Comparison of ENCODE assay signal across 8 cellular contexts in the genomic region with DNA sequence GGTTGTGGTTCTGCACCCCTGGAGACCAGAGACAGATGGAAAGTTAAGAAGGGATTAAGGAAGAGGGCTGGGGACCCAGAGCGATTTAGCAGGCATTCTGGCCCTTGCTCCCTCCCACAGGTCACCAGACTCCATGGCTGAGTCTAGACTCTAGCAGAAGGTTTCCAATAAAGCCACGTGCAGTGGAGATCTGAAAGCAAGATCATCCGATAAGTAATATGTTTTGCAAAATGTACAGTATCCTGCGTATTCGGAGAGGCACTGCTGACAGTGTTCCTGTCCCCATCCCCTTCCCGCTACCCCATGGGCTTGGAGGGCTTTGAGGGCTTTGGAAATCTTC. TPM values are rescaled to one million over a fixed set of nuclear protein-coding genes. Genes with fewer than 3 reads are reported as not detected.
DNase-seq lines count a peak whose midpoint lies in the region; ATAC-seq and TF ChIP-seq lines count a peak whose summit lies in the region.

No MANE protein-coding gene starts in this region.

- H3K4me2 ChIP-seq in fibroblast of lung (ENCODE audit: extremely low read depth, insufficient read depth, low read length) (no peak overlapping the region), trophoblast cell (ENCODE audit: low read length) (peak overlapping the region; percentile 95)

- H2BK120ac ChIP-seq in trophoblast cell (ENCODE audit: insufficient read depth, low read length, poor library complexity) = no peak overlapping the region

- no peak overlapping the region for H2BK5ac ChIP-seq in trophoblast cell (ENCODE audit: low read depth, low read length, poor library complexity)

- H3K27ac ChIP-seq in Panc1 (ENCODE audit: low read length) = no peak overlapping the region
- no peak overlapping the region for H3K27ac ChIP-seq in fibroblast of lung (ENCODE audit: insufficient read depth, low read length)
- H3K27ac ChIP-seq in trophoblast cell (ENCODE audit: low read depth, low read length) = no peak overlapping the region

- H3K27me3 ChIP-seq in Panc1 (ENCODE audit: control insufficient read depth, insufficient read depth, low read length) (peaks cover 3% of the 10 kb centered on the region; the same call in 1 of the 2 replicates), fibroblast of lung (ENCODE audit: control insufficient read depth, insufficient read depth, low read length) (peaks cover 16% of the 10 kb centered on the region), trophoblast cell (ENCODE audit: insufficient read depth, low read length) (peaks cover 8% of the 10 kb centered on the region)

- no peak overlapping the region for H4K91ac ChIP-seq in trophoblast cell (ENCODE audit: low read depth, low read length)

- H3K4me1 ChIP-seq in Panc1 (ENCODE audit: control insufficient read depth, insufficient read depth, low read length) (no peaks in the 10 kb centered on the region), fibroblast of lung (ENCODE audit: control insufficient read depth, extremely low read depth, insufficient read depth, low read length) (no peaks in the 10 kb centered on the region), trophoblast cell (ENCODE audit: control insufficient read depth in 1 of 2, insufficient read depth in 2 of 2, low read length in 2 of 2) (peaks cover 0 to 8% of the 10 kb centered on the region in 2 experiments)

- no peak overlapping the region for H3K23ac ChIP-seq in trophoblast cell (ENCODE audit: low read length)

- H2AK5ac ChIP-seq in trophoblast cell (ENCODE audit: low read length) = no peak overlapping the region

- WGBS in trophoblast cell (ENCODE audit: extremely low coverage, insufficient coverage, insufficient read length) = no CpG with 5 or more reads among the region's 6 CpGs

- POLR2A ChIA-PET in Panc1 (lab: Charles Lee) = no interaction called here

- intact Hi-C loops in Panc1 (cut with micrococcal nuclease; ENCODE audit: unreplicated experiment) = no loop called here

- CTCF ChIA-PET in Panc1 (lab: Charles Lee) = no interaction called here

- H3K36me3 ChIP-seq in Panc1 (ENCODE audit: control insufficient read depth, insufficient read depth, low read length) (no peaks in the 10 kb centered on the region), fibroblast of lung (ENCODE audit: control insufficient read depth, insufficient read depth, low read length) (no peaks in the 10 kb centered on the region), trophoblast cell (ENCODE audit: control insufficient read depth in 1 of 2, insufficient read depth in 2 of 2, low read length in 2 of 2) (no peaks in the 10 kb centered on the region)

- H3K4me3 ChIP-seq in Panc1 (ENCODE audit: low read depth in 2 of 2, low read length in 2 of 2) (no peak overlapping the region; a peak in 2 of 4 replicates), fibroblast of lung (replicated peaks in 1 of 4; ENCODE audit: control extremely low read depth in 1 of 4, insufficient read depth in 1 of 4, low read depth in 3 of 4, low read length in 4 of 4) (peak overlapping the region; percentile 40 to 63 (median 50)), trophoblast cell (ENCODE audit: low read depth, low read length) (peak overlapping the region; percentile 82)

- H3K9me3 ChIP-seq in Panc1 (ENCODE audit: control insufficient read depth, insufficient read depth, low read depth, low read length) (no peaks in the 10 kb centered on the region), fibroblast of lung (ENCODE audit: control insufficient read depth, insufficient read depth, low read depth, low read length) (no peaks in the 10 kb centered on the region), trophoblast cell (ENCODE audit: insufficient read depth, low read depth, low read length) (no peaks in the 10 kb centered on the region)

- H3K14ac ChIP-seq in trophoblast cell (ENCODE audit: low read length) = no peak overlapping the region

- H3K79me2 ChIP-seq in fibroblast of lung (ENCODE audit: control insufficient read depth, insufficient read depth, low read length) (no peaks in the 10 kb centered on the region), trophoblast cell (ENCODE audit: control insufficient read depth, insufficient read depth, low read length, poor library complexity) (no peaks in the 10 kb centered on the region)

- H2AFZ ChIP-seq in fibroblast of lung (ENCODE audit: low read length) (no peak overlapping the region), trophoblast cell (ENCODE audit: insufficient read depth, low read length, poor library complexity) (peak overlapping the region; percentile 45)

- no peak for DNase-seq in Panc1 (ENCODE audit: low read depth, low spot score)
- DNase-seq in fibroblast of lung (ENCODE audit: low read depth in 2 of 2) = peak; percentile 9 to 10
- no peak for DNase-seq in trophoblast cell
- no peak for DNase-seq in activated gamma-delta T cell treated with Interleukin-2 at 50 U/mL for 16 hours
- no peak for DNase-seq in AG20443 (ENCODE audit: low spot score)

- H4K20me1 ChIP-seq in fibroblast of lung (ENCODE audit: control insufficient read depth, extremely low read depth, insufficient read depth, low read length) = no peaks in the 10 kb centered on the region

- no peak overlapping the region for H2BK12ac ChIP-seq in trophoblast cell (ENCODE audit: low read length)

- no TSS peak for BruUV-seq in Panc1 (replicated peaks; lab: Mats Ljungman, UMichigan)

- H3K18ac ChIP-seq in trophoblast cell (ENCODE audit: low read length) = no peak overlapping the region

- peak; percentile 9 for ATAC-seq in GM18511 (IDR thresholded peaks at IDR 0.05; ENCODE audit: unreplicated experiment)
- 0 out of 2 replicates have a peak, but pooled peaks have one; percentile 17 for ATAC-seq in Panc1
- ATAC-seq in HG02938 (IDR thresholded peaks at IDR 0.05; ENCODE audit: unreplicated experiment) = no peak
- ATAC-seq in GM19328 (IDR thresholded peaks at IDR 0.05; ENCODE audit: unreplicated experiment) = no peak

- H4K12ac ChIP-seq in trophoblast cell (ENCODE audit: low read depth, low read length) = no peak overlapping the region

- H4K8ac ChIP-seq in trophoblast cell (ENCODE audit: low read depth, low read length) = no peak overlapping the region

- no peak overlapping the region for H3K4ac ChIP-seq in trophoblast cell (ENCODE audit: low read depth, low read length)

- in situ Hi-C loops in Panc1 (cut with HindIII; ENCODE audit: low pct_unique_long_range_greater_than_20kb, low sequenced_read_pairs) = no loop called here

- no peaks in the 10 kb centered on the region for H3K79me1 ChIP-seq in trophoblast cell (ENCODE audit: low read length)

- H3K9ac ChIP-seq in fibroblast of lung (ENCODE audit: insufficient read depth, low read length) = no peak overlapping the region
- no peak overlapping the region for H3K9ac ChIP-seq in trophoblast cell (ENCODE audit: low read length)

- TF ChIP-seq CTCF in Panc1 (IDR thresholded peaks at IDR 0.05) = no peak
- no peak for TF ChIP-seq CTCF in fibroblast of lung (conservative IDR thresholded peaks at IDR 0.05 in 1 of 2, IDR thresholded peaks at IDR 0.05 in 1 of 2; ENCODE audit: low read depth in 1 of 2, low read length in 2 of 2)

RNA-seq across cellular contexts. Expression of a gene that starts 0.5 kb away (rescaled TPM):
- total RNA-seq in Panc1 (2021; ENCODE audit: unreplicated experiment) = 0.03 TPM
- polyA plus RNA-seq in Panc1 (2012; ENCODE audit: insufficient read length) = 0.02 TPM
- under 0.01 TPM in 2 replicates for total RNA-seq in fibroblast of lung
- polyA plus RNA-seq in fibroblast of lung = 0.01 TPM in 1 of 2 replicates, not detected in the other
- not detected in 2 replicates for polyA plus RNA-seq in fibroblast of lung (2012)
- not detected in 2 replicates for polyA minus RNA-seq in fibroblast of lung (ENCODE audit: low replicate concordance)
- 0.19 TPM in 2 replicates for polyA plus RNA-seq in trophoblast cell (2013)

Comparison
In these comparisons a context has a peak if more than half of its experiments do, and no peak if none do; other contexts are left out.
1. ATAC-seq: peak in GM18511 (single experiment) and Panc1 (single experiment); none in HG02938 (single experiment) and GM19328 (single experiment).
2. DNase-seq: peak in fibroblast of lung (2 of 2); none in Panc1 (single experiment), trophoblast cell (0 of 2), activated gamma-delta T cell treated with Interleukin-2 at 50 U/mL for 16 hours (single experiment) and AG20443 (single experiment).
3. H3K4me3 ChIP-seq: peak in fibroblast of lung (4 of 4) and trophoblast cell (single experiment); none in Panc1 (0 of 2).